Comparison of ENCODE assay signal across 9 cellular contexts in genomic region chr16:1965610-1966009, GRCh38. TPM values are rescaled to one million over a fixed set of nuclear protein-coding genes. Genes with fewer than 3 reads are reported as not detected.
DNase-seq lines count a peak whose midpoint lies in the region; ATAC-seq and FAIRE-seq lines count a peak whose summit lies in the region.
"Had no signal": no experiment of that assay in that cellular context is flagged by ENCODE, and none has a peak within 500 bp of the region (broad histone marks: within the 10 kb centered on the region; RNA-seq: fewer than 3 reads in every experiment).

No MANE protein-coding gene starts in this region.

- peaks cover 42% of the 10 kb centered on the region for H3K4me1 Mint-ChIP-seq in activated CD8-positive, alpha-beta memory T cell treated with anti-CD3 and anti-CD28 coated beads, Interleukin-2, amount 10 ng/mL, durations not matched to agents 7 days and 5 days

- H3K9ac ChIP-seq in iPS-18a (ENCODE audit: low read length): peak overlapping the region; percentile 91

- H3K27me3 Mint-ChIP-seq in activated CD8-positive, alpha-beta memory T cell treated with anti-CD3 and anti-CD28 coated beads, Interleukin-2, amount 10 ng/mL, durations not matched to agents 7 days and 5 days: no peaks in the 10 kb centered on the region

- peaks cover 34% of the 10 kb centered on the region for H3K36me3 Mint-ChIP-seq in activated CD8-positive, alpha-beta memory T cell treated with anti-CD3 and anti-CD28 coated beads, Interleukin-2, amount 10 ng/mL, durations not matched to agents 7 days and 5 days

- peak overlapping the region; percentile 88 for H3K4me3 Mint-ChIP-seq in activated CD8-positive, alpha-beta memory T cell treated with anti-CD3 and anti-CD28 coated beads, Interleukin-2, amount 10 ng/mL, durations not matched to agents 7 days and 5 days

- H3K9me3 ChIP-seq in iPS-18a (ENCODE audit: control insufficient read depth, low read depth, low read length): no peaks in the 10 kb centered on the region

- no peak for ATAC-seq in activated CD8-positive, alpha-beta memory T cell treated with anti-CD3 and anti-CD28 coated beads, Interleukin-2, amount 10 ng/mL, durations not matched to agents 7 days and 5 days
- no peak for ATAC-seq in stimulated activated naive CD8-positive, alpha-beta T cell treated with anti-CD3 and anti-CD28 coated beads, Interleukin-15, Interleukin-2, amounts not matched to agents 100 U/mL and 50 U/mL, for 24 hours
- ATAC-seq in GM18861 (IDR thresholded peaks at IDR 0.05; ENCODE audit: unreplicated experiment) (no peak), HG03139 (IDR thresholded peaks at IDR 0.05; ENCODE audit: unreplicated experiment) (no peak)

- H3K4me1 ChIP-seq in iPS-18a (ENCODE audit: control insufficient read depth, low read depth, low read length): peaks cover 10% of the 10 kb centered on the region

- CTCF ChIA-PET in activated CD8-positive, alpha-beta memory T cell treated with anti-CD3 and anti-CD28 coated beads, Interleukin-2, amount 10 ng/mL, durations not matched to agents 7 days and 5 days (lab: Charles Lee): interaction anchor here (0.7 to 1.9 kb wide), 6 partner anchors 19 to 183 kb away, joined by 3 to 7 read pairs (median 4); partner anchors contain the start of genes GFER, NUBP2, SPSB3 and ZNF598

- no peaks in the 10 kb centered on the region for H3K9me3 Mint-ChIP-seq in activated CD8-positive, alpha-beta memory T cell treated with anti-CD3 and anti-CD28 coated beads, Interleukin-2, amount 10 ng/mL, durations not matched to agents 7 days and 5 days (ENCODE audit: low read depth)

- FAIRE-seq in HTR-8/SVneo (lab: Jason Lieb, UNC): no peak

- peak overlapping the region; percentile 97 for H3K27ac Mint-ChIP-seq in activated CD8-positive, alpha-beta memory T cell treated with anti-CD3 and anti-CD28 coated beads, Interleukin-2, amount 10 ng/mL, durations not matched to agents 7 days and 5 days

- peak; percentile 42 for DNase-seq in NCI-H146 (lab: John Stamatoyannopoulos, UW)
- no peak for DNase-seq in NCI-H146 treated with DMSO at 0.1 percent for 48 hours (lab: John Stamatoyannopoulos, UW; ENCODE audit: unreplicated experiment)
- DNase-seq in activated CD8-positive, alpha-beta memory T cell treated with anti-CD3 and anti-CD28 coated beads, Interleukin-2, amount 10 ng/mL, durations not matched to agents 7 days and 5 days: no peak
- peak; percentile 23 for DNase-seq in stimulated activated naive CD8-positive, alpha-beta T cell treated with anti-CD3 and anti-CD28 coated beads, Interleukin-15, Interleukin-2, amounts not matched to agents 100 U/mL and 50 U/mL, for 24 hours
- no peak for DNase-seq in HTR-8/SVneo (ENCODE audit: insufficient read length, low spot score)

- H3K27me3 ChIP-seq in iPS-18a (ENCODE audit: control insufficient read depth, insufficient read depth, low read length): no peaks in the 10 kb centered on the region

- H3K36me3 ChIP-seq in iPS-18a (ENCODE audit: control insufficient read depth, low read depth, low read length): peaks cover 30% of the 10 kb centered on the region

- H3K27ac ChIP-seq in iPS-18a (ENCODE audit: low read length): no peak overlapping the region

- peak overlapping the region; percentile 80 for H3K4me3 ChIP-seq in iPS-18a (ENCODE audit: low read length)

RNA-seq across cellular contexts. Expression of gene RPS2, which starts 1.0 kb away (rescaled TPM):
- total RNA-seq in activated CD8-positive, alpha-beta memory T cell treated with anti-CD3 and anti-CD28 coated beads, Interleukin-2, amount 10 ng/mL, durations not matched to agents 7 days and 5 days: 1,000 to 10,000 TPM; 2,823 to 3,048 TPM

RNA-seq across cellular contexts. Expression of gene RNF151, which starts 1.0 kb away (rescaled TPM):
- not detected for total RNA-seq in activated CD8-positive, alpha-beta memory T cell treated with anti-CD3 and anti-CD28 coated beads, Interleukin-2, amount 10 ng/mL, durations not matched to agents 7 days and 5 days

RNA-seq across cellular contexts. Expression of gene TBL3, which starts 6.2 kb away (rescaled TPM):
- 10 to 100 TPM; 41.9 to 42.3 TPM for total RNA-seq in activated CD8-positive, alpha-beta memory T cell treated with anti-CD3 and anti-CD28 coated beads, Interleukin-2, amount 10 ng/mL, durations not matched to agents 7 days and 5 days

RNA-seq across cellular contexts. Expression of gene NDUFB10, which starts 6.3 kb away (rescaled TPM):
- total RNA-seq in activated CD8-positive, alpha-beta memory T cell treated with anti-CD3 and anti-CD28 coated beads, Interleukin-2, amount 10 ng/mL, durations not matched to agents 7 days and 5 days: 100 to 1,000 TPM; 148 to 158 TPM

RNA-seq across cellular contexts. Expression of gene RPL3L, which starts 11.1 kb away (rescaled TPM):
- total RNA-seq in activated CD8-positive, alpha-beta memory T cell treated with anti-CD3 and anti-CD28 coated beads, Interleukin-2, amount 10 ng/mL, durations not matched to agents 7 days and 5 days: under 1 TPM in 1 of 2 experiments, not detected in 1; 0.42 TPM
- total RNA-seq: T-helper 2 cell treated with Interferon-gamma antibody and Interleukin-4, amounts not matched to agents 100 ng/mL and 5 ng/mL, for 36 hours had no signal

Comparison
In these comparisons a context has a peak if more than half of its experiments do, and no peak if none do; other contexts are left out.
1. DNase-seq: peak in NCI-H146 (single experiment) and stimulated activated naive CD8-positive, alpha-beta T cell treated with anti-CD3 and anti-CD28 coated beads, Interleukin-15, Interleukin-2, amounts not matched to agents 100 U/mL and 50 U/mL, for 24 hours (single experiment); none in NCI-H146 treated with DMSO at 0.1 percent for 48 hours (single experiment), activated CD8-positive, alpha-beta memory T cell treated with anti-CD3 and anti-CD28 coated beads, Interleukin-2, amount 10 ng/mL, durations not matched to agents 7 days and 5 days (single experiment) and HTR-8/SVneo (single experiment).